17 cellular contexts compared by ENCODE assay signal in the genomic region with DNA sequence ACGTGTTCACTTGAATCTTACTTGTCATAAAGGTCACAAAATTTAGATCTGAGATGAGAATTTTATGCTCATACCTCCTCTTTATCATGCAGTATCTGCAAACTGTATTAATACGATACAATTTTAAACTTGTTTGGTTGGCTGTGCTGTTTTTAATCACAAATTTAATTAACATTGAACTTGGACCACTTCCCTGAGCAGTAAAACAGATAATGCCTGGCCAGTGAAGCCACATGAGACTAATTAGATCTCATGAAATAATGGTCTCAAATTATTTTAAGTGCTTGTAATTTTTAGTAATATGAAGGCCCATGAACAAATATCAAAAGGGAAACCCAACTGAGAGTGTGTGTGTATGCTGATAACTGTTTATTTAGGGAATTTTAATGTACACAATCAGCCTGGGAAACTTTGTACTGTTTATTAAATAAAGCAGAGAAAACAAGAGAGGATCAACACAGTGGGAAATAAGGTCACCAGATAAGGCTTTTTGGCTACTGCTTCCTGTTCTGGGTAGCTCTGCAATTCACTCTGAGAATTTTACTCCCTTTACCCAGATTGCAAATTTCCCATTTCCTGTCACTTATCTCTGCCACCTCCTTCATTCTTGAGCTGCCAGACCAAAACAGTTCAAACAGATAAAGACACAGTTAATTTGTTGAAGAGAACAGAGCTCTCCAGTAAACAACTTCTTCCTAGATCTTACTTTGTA.
A peak's percentile ranks its signal among the peaks of the same experiment; 100 is the strongest.
DNase-seq lines count a peak whose midpoint lies in the region; ATAC-seq and TF ChIP-seq lines count a peak whose summit lies in the region.
"Had no signal": no experiment of that assay in that cellular context is flagged by ENCODE, and none has a peak within 500 bp of the region (broad histone marks: within the 10 kb centered on the region; RNA-seq: fewer than 3 reads in every experiment).

No MANE protein-coding gene starts in this region.

- no peak overlapping the region for H3K4me3 Mint-ChIP-seq in endodermal cell
- no peak overlapping the region for H3K4me3 Mint-ChIP-seq in stimulated activated memory B cell treated with anti-CD40 and anti-IgM and Interleukin-4, amounts not matched to agents 10 μg/mL and 1 μg/mL and 100 μg/mL, for 72 hours
- H3K4me3 Mint-ChIP-seq: activated CD8-positive, alpha-beta T cell treated with anti-CD3 and anti-CD28 coated beads for 36 hours; B cell had no signal

- 50 to 54% methylated on average over 1 to 2 of the region's 2 CpGs for WGBS in endodermal cell (ENCODE audit: insufficient coverage in 1 of 2, insufficient read length in 1 of 2), 2 experiments
- WGBS in mesendoderm (ENCODE audit: extremely low coverage, insufficient coverage, low lambda C conversion rate), result no CpG with 5 or more reads among the region's 2 CpGs
- 69% methylated on average over 2 of the region's 2 CpGs for WGBS in esophagus muscularis mucosa

- peaks cover 32% of the 10 kb centered on the region for H3K36me3 Mint-ChIP-seq in endodermal cell (ENCODE audit: low read depth)
- H3K36me3 Mint-ChIP-seq in stimulated activated memory B cell treated with anti-CD40 and anti-IgM and Interleukin-4, amounts not matched to agents 10 μg/mL and 1 μg/mL and 100 μg/mL, for 72 hours, result no peaks in the 10 kb centered on the region

- DNase-seq in ELF-1 (ENCODE audit: low read depth, low spot score) (peak; percentile 23), NCI-H69 (lab: John Stamatoyannopoulos, UW) (peak; percentile 88), endodermal cell (no peak), mesendoderm (peak; percentile 97), esophagus muscularis mucosa (ENCODE audit: extremely low spot score) (no peak), H4 (ENCODE audit: low spot score) (no peak), ureter (ENCODE audit: low spot score) (no peak)
- DNase-seq: activated CD8-positive, alpha-beta T cell treated with anti-CD3 and anti-CD28 coated beads for 36 hours; activated effector memory CD4-positive, alpha-beta T cell treated with Interleukin-2 at 50 U/mL for 16 hours; dorsolateral prefrontal cortex; NCI-H1436 treated with DMSO at 0.1 percent for 48 hours; NCI-H510A treated with DMSO at 0.1 percent for 48 hours; posterior cingulate gyrus; thyroid gland had no signal

- H3K4me1 ChIP-seq in endodermal cell (ENCODE audit: control insufficient read depth, insufficient read depth, low read length) (peaks cover 12% of the 10 kb centered on the region), mesendoderm (ENCODE audit: control insufficient read depth, low read depth, low read length) (peaks cover 9% of the 10 kb centered on the region), esophagus muscularis mucosa (peaks cover 0 to 8% (median 2%) of the 10 kb centered on the region in 4 donors)
- H3K4me1 ChIP-seq: ascending aorta, thyroid gland had no signal

- ATAC-seq in stimulated activated memory B cell treated with anti-CD40 and anti-IgM and Interleukin-4, amounts not matched to agents 10 μg/mL and 1 μg/mL and 100 μg/mL, for 72 hours, result no peak
- ATAC-seq: activated CD8-positive, alpha-beta T cell treated with anti-CD3 and anti-CD28 coated beads for 36 hours had no signal

- H3K27me3 Mint-ChIP-seq in endodermal cell (ENCODE audit: insufficient read depth), result no peaks in the 10 kb centered on the region
- H3K27me3 Mint-ChIP-seq in stimulated activated memory B cell treated with anti-CD40 and anti-IgM and Interleukin-4, amounts not matched to agents 10 μg/mL and 1 μg/mL and 100 μg/mL, for 72 hours, result peaks cover 10% of the 10 kb centered on the region
- H3K27me3 Mint-ChIP-seq: activated CD8-positive, alpha-beta T cell treated with anti-CD3 and anti-CD28 coated beads for 36 hours had no signal

- H3K27ac Mint-ChIP-seq in endodermal cell, result peak overlapping the region; percentile 90
- H3K27ac Mint-ChIP-seq in stimulated activated memory B cell treated with anti-CD40 and anti-IgM and Interleukin-4, amounts not matched to agents 10 μg/mL and 1 μg/mL and 100 μg/mL, for 72 hours, result no peak overlapping the region
- H3K27ac Mint-ChIP-seq: activated CD8-positive, alpha-beta T cell treated with anti-CD3 and anti-CD28 coated beads for 36 hours; B cell had no signal

- H2BK5ac ChIP-seq in mesendoderm (ENCODE audit: low read length), result peak overlapping the region; percentile 99

- peak overlapping the region; percentile 64 for H2BK15ac ChIP-seq in mesendoderm (replicated peaks; ENCODE audit: low read depth)

- peak overlapping the region; percentile 21 for H3K9ac ChIP-seq in endodermal cell (ENCODE audit: extremely low read depth, low read length, poor library complexity, severe bottlenecking)
- no peak overlapping the region for H3K9ac ChIP-seq in mesendoderm (ENCODE audit: low read length)

- no peak for TF ChIP-seq EP300 in esophagus muscularis mucosa (IDR thresholded peaks at IDR 0.05)

- peaks cover 37% of the 10 kb centered on the region for H3K4me1 Mint-ChIP-seq in endodermal cell
- no peaks in the 10 kb centered on the region for H3K4me1 Mint-ChIP-seq in stimulated activated memory B cell treated with anti-CD40 and anti-IgM and Interleukin-4, amounts not matched to agents 10 μg/mL and 1 μg/mL and 100 μg/mL, for 72 hours
- H3K4me1 Mint-ChIP-seq: B cell had no signal

- intact Hi-C loops in esophagus muscularis mucosa (cut with DNase I), result no loop called here

- H2BK120ac ChIP-seq in mesendoderm (ENCODE audit: low read depth, low read length), result no peak overlapping the region

- no peak for TF ChIP-seq POLR2A in esophagus muscularis mucosa (IDR thresholded peaks at IDR 0.05; ENCODE audit: low read depth)

- H3K79me2 ChIP-seq in mesendoderm (ENCODE audit: control insufficient read depth, insufficient read depth, low read length), result no peaks in the 10 kb centered on the region

- H3K27me3 ChIP-seq in endodermal cell (ENCODE audit: control insufficient read depth, insufficient read depth, low read length, poor library complexity, severe bottlenecking) (no peaks in the 10 kb centered on the region), mesendoderm (ENCODE audit: insufficient read depth, low read length, poor library complexity) (no peaks in the 10 kb centered on the region), esophagus muscularis mucosa (no peaks in the 10 kb centered on the region)
- H3K27me3 ChIP-seq: ascending aorta, dorsolateral prefrontal cortex, thyroid gland had no signal

- H3K36me3 ChIP-seq in endodermal cell (ENCODE audit: control insufficient read depth, insufficient read depth, low read length) (peaks cover 30% of the 10 kb centered on the region), mesendoderm (ENCODE audit: control insufficient read depth, insufficient read depth, low read length) (no peaks in the 10 kb centered on the region), esophagus muscularis mucosa (peaks cover 0 to 33% (median 20%) of the 10 kb centered on the region in 4 donors)

- no peak overlapping the region for H3K4ac ChIP-seq in mesendoderm (ENCODE audit: low read depth, low read length)

- no peak overlapping the region for H4K8ac ChIP-seq in mesendoderm (ENCODE audit: low read depth, low read length)

- H3K18ac ChIP-seq in mesendoderm (ENCODE audit: low read length), result peak overlapping the region; percentile 84

- peak overlapping the region; percentile 75 for H3K56ac ChIP-seq in mesendoderm (ENCODE audit: low read length)

- H3K9me3 Mint-ChIP-seq in endodermal cell, result no peaks in the 10 kb centered on the region
- H3K9me3 Mint-ChIP-seq in stimulated activated memory B cell treated with anti-CD40 and anti-IgM and Interleukin-4, amounts not matched to agents 10 μg/mL and 1 μg/mL and 100 μg/mL, for 72 hours, result peaks cover 3% of the 10 kb centered on the region
- H3K9me3 Mint-ChIP-seq: activated CD8-positive, alpha-beta T cell treated with anti-CD3 and anti-CD28 coated beads for 36 hours had no signal

- no peaks in the 10 kb centered on the region for H3K79me1 ChIP-seq in mesendoderm (ENCODE audit: low read length)

- peak overlapping the region; percentile 44 for H3K4me3 ChIP-seq in endodermal cell (ENCODE audit: low read length)
- no peak overlapping the region for H3K4me3 ChIP-seq in mesendoderm (ENCODE audit: low read length)
- no peak overlapping the region for H3K4me3 ChIP-seq in esophagus muscularis mucosa
- H3K4me3 ChIP-seq: ascending aorta, dorsolateral prefrontal cortex, thyroid gland had no signal

- no peak overlapping the region for H3K23ac ChIP-seq in mesendoderm (ENCODE audit: low read length)

- H3K9me3 ChIP-seq in endodermal cell (ENCODE audit: control insufficient read depth, low read length) (peaks cover 6% of the 10 kb centered on the region), esophagus muscularis mucosa (no peaks in the 10 kb centered on the region)
- H3K9me3 ChIP-seq: ascending aorta, thyroid gland had no signal

- no peak for TF ChIP-seq CTCF in endodermal cell (conservative IDR thresholded peaks at IDR 0.05)
- TF ChIP-seq CTCF in esophagus muscularis mucosa (IDR thresholded peaks at IDR 0.05), result no peak

- H3K27ac ChIP-seq in endodermal cell (ENCODE audit: low read depth, low read length) (peak overlapping the region; percentile 39), mesendoderm (ENCODE audit: low read depth, low read length) (peak overlapping the region; percentile 93), esophagus muscularis mucosa (replicated peaks in 1 of 4) (no peak overlapping the region)
- H3K27ac ChIP-seq: ascending aorta, dorsolateral prefrontal cortex, thyroid gland had no signal

- no peak overlapping the region for H3K4me2 ChIP-seq in mesendoderm (ENCODE audit: low read length)

- no peak overlapping the region for H4K5ac ChIP-seq in mesendoderm (ENCODE audit: low read length)

- H2AK5ac ChIP-seq in mesendoderm (ENCODE audit: low read length), result no peak overlapping the region

Comparison
In these comparisons a context has a peak if more than half of its experiments do, and no peak if none do; other contexts are left out.
1. DNase-seq: peak in ELF-1 (single experiment), NCI-H69 (single experiment) and mesendoderm (single experiment); none in endodermal cell (single experiment), esophagus muscularis mucosa (single experiment), H4 (single experiment) and ureter (single experiment).
2. H3K27ac ChIP-seq: peak in endodermal cell (single experiment) and mesendoderm (single experiment); none in esophagus muscularis mucosa (0 of 4).